9 cellular contexts compared by ENCODE assay signal in genomic region chr2:172000696-172001361, GRCh38. TPM values are rescaled to one million over a fixed set of nuclear protein-coding genes. Genes with fewer than 3 reads are reported as not detected.
DNase-seq lines count a peak whose midpoint lies in the region; ATAC-seq and TF ChIP-seq lines count a peak whose summit lies in the region.
"Had no signal": no experiment of that assay in that cellular context is flagged by ENCODE, and none has a peak within 500 bp of the region (broad histone marks: within the 10 kb centered on the region; RNA-seq: fewer than 3 reads in every experiment).

No MANE protein-coding gene starts in this region.

- no peaks in the 10 kb centered on the region for H3K27me3 ChIP-seq in skeletal muscle tissue (ENCODE audit: control insufficient read depth in 3 of 3, insufficient read depth in 3 of 3, low read length in 3 of 3)

- peaks cover 12% of the 10 kb centered on the region for H3K4me1 Mint-ChIP-seq in T-helper 1 cell treated with Interleukin-12 subunit alpha and Interleukin-12 subunit beta and Interleukin-4 antibody, amounts not matched to agents 30 μg/mL and 1 μg/mL, for 36 hours (ENCODE audit: low read depth)

- H3K9me3 Mint-ChIP-seq in T-helper 1 cell treated with Interleukin-12 subunit alpha and Interleukin-12 subunit beta and Interleukin-4 antibody, amounts not matched to agents 30 μg/mL and 1 μg/mL, for 36 hours = no peaks in the 10 kb centered on the region

- ATAC-seq in GM18511 (IDR thresholded peaks at IDR 0.05; ENCODE audit: unreplicated experiment) = no peak
- ATAC-seq in HG02678 (IDR thresholded peaks at IDR 0.05; ENCODE audit: unreplicated experiment) = no peak

- no peaks in the 10 kb centered on the region for H3K9me3 ChIP-seq in SK-N-MC (ENCODE audit: low read depth, low read length)
- H3K9me3 ChIP-seq in skeletal muscle tissue (ENCODE audit: control insufficient read depth in 3 of 3, low read length in 3 of 3) = no peaks in the 10 kb centered on the region

- peak overlapping the region; percentile 99 for H3K4me3 ChIP-seq in SK-N-MC
- peak overlapping the region; percentile 96 for H3K4me3 ChIP-seq in fibroblast of mammary gland (ENCODE audit: control insufficient read depth, low read depth, low read length)
- H3K4me3 ChIP-seq in skeletal muscle tissue (ENCODE audit: low read length in 3 of 3) = peak overlapping the region; percentile 93 to 100 (median 98)

- peaks cover 11% of the 10 kb centered on the region for H3K27me3 Mint-ChIP-seq in T-helper 1 cell treated with Interleukin-12 subunit alpha and Interleukin-12 subunit beta and Interleukin-4 antibody, amounts not matched to agents 30 μg/mL and 1 μg/mL, for 36 hours (ENCODE audit: low read depth)

- TF ChIP-seq CTCF in fibroblast of mammary gland (conservative IDR thresholded peaks at IDR 0.05; ENCODE audit: control insufficient read depth, insufficient read depth, low read depth, low read length) = no peak

- peaks cover 0 to 13% (median 10%) of the 10 kb centered on the region in 3 donors for H3K4me1 ChIP-seq in skeletal muscle tissue (ENCODE audit: control insufficient read depth in 3 of 3, insufficient read depth in 3 of 3, low read length in 3 of 3)

- H3K4me3 Mint-ChIP-seq in T-helper 1 cell treated with Interleukin-12 subunit alpha and Interleukin-12 subunit beta and Interleukin-4 antibody, amounts not matched to agents 30 μg/mL and 1 μg/mL, for 36 hours = peak overlapping the region; percentile 93

- H3K27ac Mint-ChIP-seq in T-helper 1 cell treated with Interleukin-12 subunit alpha and Interleukin-12 subunit beta and Interleukin-4 antibody, amounts not matched to agents 30 μg/mL and 1 μg/mL, for 36 hours = peak overlapping the region; percentile 88

- no peaks in the 10 kb centered on the region for H3K36me3 ChIP-seq in SK-N-MC (ENCODE audit: insufficient read depth, low read length)
- H3K36me3 ChIP-seq in skeletal muscle tissue (ENCODE audit: control insufficient read depth in 3 of 3, insufficient read depth in 3 of 3, low read length in 3 of 3) = peaks cover 0 to 4% (median 0%) of the 10 kb centered on the region in 3 donors

- no peaks in the 10 kb centered on the region for H3K36me3 Mint-ChIP-seq in T-helper 1 cell treated with Interleukin-12 subunit alpha and Interleukin-12 subunit beta and Interleukin-4 antibody, amounts not matched to agents 30 μg/mL and 1 μg/mL, for 36 hours (ENCODE audit: low read depth)

- DNase-seq in T-helper 1 cell (no peak), SK-N-MC (ENCODE audit: low read depth, low spot score) (no peak), fibroblast of mammary gland (ENCODE audit: low read depth) (peak; percentile 30), superior temporal gyrus (ENCODE audit: extremely low spot score) (no peak)
- DNase-seq: nucleus accumbens had no signal

- H3K9ac ChIP-seq in SK-N-MC (ENCODE audit: insufficient read length) = peak overlapping the region; percentile 92
- H3K9ac ChIP-seq in skeletal muscle tissue (ENCODE audit: low read depth in 1 of 3, low read length in 3 of 3) = peak overlapping the region in 1 of 3 donors; percentile 75

- peak overlapping the region; percentile 27; the same call in 1 of the 2 replicates for H3K27ac ChIP-seq in SK-N-MC
- H3K27ac ChIP-seq in skeletal muscle tissue (ENCODE audit: low read depth, low read length) = no peak overlapping the region

RNA-seq across cellular contexts. Expression of gene METAP1D, which starts 1.1 kb away (rescaled TPM):
- 8.9 TPM for total RNA-seq in skeletal muscle tissue
